In genomic region chr3:10025205-10026083, GRCh38 we compare ENCODE assay signal across 8 cellular contexts. TPM values are rescaled to one million over a fixed set of nuclear protein-coding genes. Genes with fewer than 3 reads are reported as not detected.
A peak's percentile ranks its signal among the peaks of the same experiment; 100 is the strongest.
DNase-seq lines count a peak whose midpoint lies in the region; ATAC-seq, FAIRE-seq and TF ChIP-seq lines count a peak whose summit lies in the region.

No MANE protein-coding gene starts in this region.

- ATAC-seq in HepG2 = no peak
- no peak for ATAC-seq in HG03354 (IDR thresholded peaks at IDR 0.05; ENCODE audit: poor library complexity, severe bottlenecking, unreplicated experiment)

- peak overlapping the region; percentile 39 for H2AFZ ChIP-seq in HepG2 (ENCODE audit: low read length)

- H4K20me1 ChIP-seq in HepG2 (ENCODE audit: insufficient read depth, low read length) = no peaks in the 10 kb centered on the region

- no peaks in the 10 kb centered on the region for H3K9me3 Mint-ChIP-seq in activated CD4-positive, alpha-beta T cell treated with anti-CD3 and anti-CD28 coated beads, Interleukin-2, amount 10 ng/mL, durations not matched to agents 7 days and 5 days

- H3K4me3 Mint-ChIP-seq in activated CD4-positive, alpha-beta T cell treated with anti-CD3 and anti-CD28 coated beads, Interleukin-2, amount 10 ng/mL, durations not matched to agents 7 days and 5 days = peak overlapping the region; percentile 88

- H3K9me3 ChIP-seq in ascending aorta (no peaks in the 10 kb centered on the region), HepG2 (ENCODE audit: low read length) (no peaks in the 10 kb centered on the region), tibial artery (no peaks in the 10 kb centered on the region)

- CTCF ChIA-PET in activated CD4-positive, alpha-beta T cell treated with anti-CD3 and anti-CD28 coated beads, Interleukin-2, amount 10 ng/mL, durations not matched to agents 7 days and 5 days (lab: Charles Lee) = interaction anchor here (0.6 to 1.3 kb wide), 2 partner anchors 238 to 433 kb away, joined by 3 read pairs; no protein-coding TSS in a partner anchor
- CTCF ChIA-PET in HepG2 (lab: Yijun Ruan, JAX; ENCODE audit: low intra/inter-chr PET ratio, low total read pairs) = interaction anchor here (0.8 kb wide), 1 partner anchor 79 kb away, joined by 3 read pairs; no protein-coding TSS in a partner anchor

- BruUV-seq in HepG2 (replicated peaks; lab: Mats Ljungman, UMichigan) = TSS peak; percentile 63

- no peak for TF ChIP-seq EP300 in HepG2 (IDR thresholded peaks at IDR 0.05; ENCODE audit: low read depth in 2 of 2, low read length in 2 of 2)
- no peak for TF ChIP-seq EP300 in HepG2 (CRISPR knock-in tag; IDR thresholded peaks at IDR 0.05; ENCODE audit: borderline replicate concordance)

- peak overlapping the region; percentile 98 for H3K27ac Mint-ChIP-seq in activated CD4-positive, alpha-beta T cell treated with anti-CD3 and anti-CD28 coated beads, Interleukin-2, amount 10 ng/mL, durations not matched to agents 7 days and 5 days

- H3K36me3 ChIP-seq in ascending aorta = peaks cover 7 to 28% of the 10 kb centered on the region in 2 donors
- H3K36me3 ChIP-seq in HepG2 (replicated peaks in 1 of 2; ENCODE audit: control insufficient read depth in 1 of 2, insufficient read depth in 2 of 2, low read length in 2 of 2) = peaks cover 3 to 31% of the 10 kb centered on the region in 2 experiments; a peak in 4 of 5 replicates
- peaks cover 21 to 34% (median 31%) of the 10 kb centered on the region in 3 donors for H3K36me3 ChIP-seq in tibial artery

- H3K27me3 Mint-ChIP-seq in activated CD4-positive, alpha-beta T cell treated with anti-CD3 and anti-CD28 coated beads, Interleukin-2, amount 10 ng/mL, durations not matched to agents 7 days and 5 days = no peaks in the 10 kb centered on the region

- H3K27ac ChIP-seq in ascending aorta = peak overlapping the region; percentile 59 to 62
- peak overlapping the region; percentile 68 for H3K27ac ChIP-seq in HepG2 (ENCODE audit: extremely low read length, insufficient read depth, low read length)
- H3K27ac ChIP-seq in tibial artery = peak overlapping the region; percentile 73 to 81

- peaks cover 35% of the 10 kb centered on the region for H3K4me1 Mint-ChIP-seq in activated CD4-positive, alpha-beta T cell treated with anti-CD3 and anti-CD28 coated beads, Interleukin-2, amount 10 ng/mL, durations not matched to agents 7 days and 5 days

- no peak for TF ChIP-seq POLR2A in HepG2 (IDR thresholded peaks at IDR 0.05; ENCODE audit: insufficient read depth in 1 of 2, low read depth in 2 of 2, low read length in 2 of 2)

- H3K9ac ChIP-seq in HepG2 (ENCODE audit: insufficient read depth, low read depth, low read length) = peak overlapping the region; percentile 80

- H3K79me2 ChIP-seq in HepG2 (ENCODE audit: insufficient read depth, low read length) = peaks cover 27% of the 10 kb centered on the region

- in situ Hi-C loops in HepG2 (cut with HindIII; ENCODE audit: extremely low pct_ligation_motif_present, low pct_unique_long_range_greater_than_20kb) = no loop called here

- intact Hi-C loops in ascending aorta (cut with DNase I) (loop anchor here (1.0 to 5.0 kb wide), 6 partner anchors 15 to 376 kb away; partner anchors contain the start of genes BRK1, EMC3 and MTMR14), HepG2 (cut with micrococcal nuclease; ENCODE audit: unreplicated experiment) (loop anchor here (1.0 to 5.0 kb wide), 2 partner anchors 38 to 93 kb away; partner anchors contain the start of gene EMC3), tibial artery (cut with DNase I; ENCODE audit: low total_unique reads) (no loop called here)

- H3K4me1 ChIP-seq in ascending aorta = peaks cover 7 to 22% of the 10 kb centered on the region in 2 donors
- H3K4me1 ChIP-seq in HepG2 (ENCODE audit: insufficient read depth, low read length) = peaks cover 18% of the 10 kb centered on the region
- H3K4me1 ChIP-seq in tibial artery = peaks cover 4 to 35% (median 21%) of the 10 kb centered on the region in 4 donors

- peak; percentile 54 for FAIRE-seq in HepG2 (lab: Jason Lieb, UNC)
- no peak for FAIRE-seq in HTR-8/SVneo (lab: Jason Lieb, UNC)

- no peak for DNase-seq in activated CD4-positive, alpha-beta T cell treated with anti-CD3 and anti-CD28 coated beads, Interleukin-2, amount 10 ng/mL, durations not matched to agents 7 days and 5 days
- no peak for DNase-seq in activated CD4-positive, alpha-beta T cell treated with anti-CD3 and anti-CD28 coated beads, Interleukin-2, amount 50 U/mL, for 48 hours
- DNase-seq in ascending aorta (ENCODE audit: low spot score in 2 of 2) (no peak), HepG2 (ENCODE audit: low spot score) (no peak), tibial artery (no peak), HTR-8/SVneo (ENCODE audit: insufficient read length, low spot score) (no peak), DMS153 treated with DMSO at 0.1 percent for 48 hours (lab: John Stamatoyannopoulos, UW; ENCODE audit: unreplicated experiment) (no peak)

- TF ChIP-seq RAD21 in HepG2 (CRISPR knock-in tag; IDR thresholded peaks at IDR 0.05) = no peak

- H3K27me3 ChIP-seq in ascending aorta (no peaks in the 10 kb centered on the region), HepG2 (ENCODE audit: control insufficient read depth in 1 of 2, insufficient read depth in 2 of 2, low read length in 2 of 2) (no peaks in the 10 kb centered on the region), tibial artery (no peaks in the 10 kb centered on the region)

- peaks cover 23% of the 10 kb centered on the region for H3K36me3 Mint-ChIP-seq in activated CD4-positive, alpha-beta T cell treated with anti-CD3 and anti-CD28 coated beads, Interleukin-2, amount 10 ng/mL, durations not matched to agents 7 days and 5 days (ENCODE audit: low read depth)

- H3K4me2 ChIP-seq in HepG2 (ENCODE audit: low read depth, low read length) = peak overlapping the region; percentile 86

- H3K4me3 ChIP-seq in ascending aorta (peak overlapping the region; percentile 72 to 83), HepG2 (replicated peaks in 1 of 3; ENCODE audit: insufficient read depth in 1 of 3, low read depth in 2 of 3, low read length in 3 of 3) (peak overlapping the region; percentile 80 to 92 (median 90)), tibial artery (peak overlapping the region; percentile 81 to 84)

- POLR2A ChIA-PET in activated CD4-positive, alpha-beta T cell treated with anti-CD3 and anti-CD28 coated beads, Interleukin-2, amount 10 ng/mL, durations not matched to agents 7 days and 5 days (lab: Charles Lee) = interaction anchor here (0.7 to 1.0 kb wide), 4 partner anchors 14 to 215 kb away, joined by 3 to 4 read pairs (median 3); no protein-coding TSS in a partner anchor
- POLR2A ChIA-PET in HepG2 (lab: Yijun Ruan, JAX) = interaction anchor here (0.9 to 1.9 kb wide), 9 partner anchors 15 to 161 kb away, joined by 3 to 13 read pairs (median 5); partner anchors contain the start of genes EMC3 and VHL

- WGBS in HepG2 (ENCODE audit: low lambda C conversion rate) = 28% methylated on average over 19 of the region's 19 CpGs

- TF ChIP-seq CTCF in ascending aorta (IDR thresholded peaks at IDR 0.05) (no peak), HepG2 (CRISPR knock-in tag; IDR thresholded peaks at IDR 0.05) (no peak), tibial artery (IDR thresholded peaks at IDR 0.05) (no peak)

RNA-seq across cellular contexts. Expression of gene FANCD2, which starts 0.8 kb away (rescaled TPM):
- 10 to 100 TPM; 61.2 to 68.1 TPM for total RNA-seq in activated CD4-positive, alpha-beta T cell treated with anti-CD3 and anti-CD28 coated beads, Interleukin-2, amount 10 ng/mL, durations not matched to agents 7 days and 5 days
- 54.6 TPM for total RNA-seq in ascending aorta
- 42.0 and 51.9 TPM in 2 replicates for total RNA-seq in HepG2 (2016; rRNA removed; fragmentation: Illumina TruSeq; extraction: Trizol)
- 7.2 and 11.1 TPM in 2 replicates for total RNA-seq in HepG2 (2016; cell fraction: cytosol; rRNA removed; fragmentation: Illumina TruSeq; extraction: Trizol; ENCODE audit: low read depth)
- total RNA-seq in HepG2 (2016; cell fraction: insoluble cytoplasmic fraction; rRNA removed; fragmentation: Illumina TruSeq; extraction: Trizol) = 43.6 and 50.7 TPM in 2 replicates
- 12.3 and 17.6 TPM in 2 replicates for total RNA-seq in HepG2 (2016; cell fraction: membrane; rRNA removed; fragmentation: Illumina TruSeq; extraction: Trizol)
- total RNA-seq in HepG2 (2016; cell fraction: nucleus; rRNA removed; fragmentation: Illumina TruSeq; extraction: Trizol) = 36.8 and 37.0 TPM in 2 replicates
- polyA plus RNA-seq in HepG2 (2011; rRNA removed) = 7.7 and 10.1 TPM in 2 replicates
- polyA plus RNA-seq in HepG2 (2011; cell fraction: cytosol; rRNA removed) = 4.6 and 4.7 TPM in 2 replicates
- 12.9 and 16.1 TPM in 2 replicates for polyA plus RNA-seq in HepG2 (2011; cell fraction: nucleus; rRNA removed)
- 6.2 and 11.1 TPM in 2 replicates for polyA plus RNA-seq in HepG2 (2012)
- 1.6 and 2.0 TPM in 2 replicates for polyA plus RNA-seq in HepG2 (2016; cell fraction: cytosol; fragmentation: Illumina TruSeq; extraction: Trizol; ENCODE audit: low read depth)
- 22.4 and 28.6 TPM in 2 replicates for polyA plus RNA-seq in HepG2 (2016; cell fraction: insoluble cytoplasmic fraction; fragmentation: Illumina TruSeq; extraction: Trizol; ENCODE audit: low read depth)
- polyA plus RNA-seq in HepG2 (2016; cell fraction: membrane; fragmentation: Illumina TruSeq; extraction: Trizol; ENCODE audit: low read depth) = 2.9 and 4.6 TPM in 2 replicates
- polyA plus RNA-seq in HepG2 (2016; cell fraction: nucleus; fragmentation: Illumina TruSeq; extraction: Trizol; ENCODE audit: insufficient read depth, low read depth) = 45.0 and 47.0 TPM in 2 replicates
- 14.3 and 46.5 TPM in 2 replicates for polyA minus RNA-seq in HepG2 (2011; rRNA and poly(A)+ RNA removed; ENCODE audit: low replicate concordance)
- polyA minus RNA-seq in HepG2 (2011; cell fraction: cytosol; rRNA and poly(A)+ RNA removed) = 13.4 and 17.9 TPM in 2 replicates
- 22.5 and 25.8 TPM in 2 replicates for polyA minus RNA-seq in HepG2 (2011; cell fraction: nucleus; rRNA and poly(A)+ RNA removed)

RNA-seq across cellular contexts. Expression of gene EMC3, which starts 38.8 kb away (rescaled TPM):
- 10 to 100 TPM; 53.8 to 55.0 TPM for total RNA-seq in activated CD4-positive, alpha-beta T cell treated with anti-CD3 and anti-CD28 coated beads, Interleukin-2, amount 10 ng/mL, durations not matched to agents 7 days and 5 days
- 12.3 TPM for total RNA-seq in ascending aorta
- total RNA-seq in HepG2 (2016; rRNA removed; fragmentation: Illumina TruSeq; extraction: Trizol) = 40.8 and 66.8 TPM in 2 replicates
- total RNA-seq in HepG2 (2016; cell fraction: cytosol; rRNA removed; fragmentation: Illumina TruSeq; extraction: Trizol; ENCODE audit: low read depth) = 14.6 and 17.1 TPM in 2 replicates
- 41.6 and 65.7 TPM in 2 replicates for total RNA-seq in HepG2 (2016; cell fraction: insoluble cytoplasmic fraction; rRNA removed; fragmentation: Illumina TruSeq; extraction: Trizol)
- total RNA-seq in HepG2 (2016; cell fraction: membrane; rRNA removed; fragmentation: Illumina TruSeq; extraction: Trizol) = 19.9 and 22.1 TPM in 2 replicates
- total RNA-seq in HepG2 (2016; cell fraction: nucleus; rRNA removed; fragmentation: Illumina TruSeq; extraction: Trizol) = 47.8 and 53.5 TPM in 2 replicates
- 86.6 and 90.5 TPM in 2 replicates for polyA plus RNA-seq in HepG2 (2011; rRNA removed)
- 65.3 and 87.0 TPM in 2 replicates for polyA plus RNA-seq in HepG2 (2011; cell fraction: cytosol; rRNA removed)
- polyA plus RNA-seq in HepG2 (2011; cell fraction: nucleus; rRNA removed) = 27.6 and 31.9 TPM in 2 replicates
- polyA plus RNA-seq in HepG2 (2012) = 39.7 and 61.7 TPM in 2 replicates
- 24.0 and 26.2 TPM in 2 replicates for polyA plus RNA-seq in HepG2 (2016; cell fraction: cytosol; fragmentation: Illumina TruSeq; extraction: Trizol; ENCODE audit: low read depth)
- 36.3 and 39.9 TPM in 2 replicates for polyA plus RNA-seq in HepG2 (2016; cell fraction: insoluble cytoplasmic fraction; fragmentation: Illumina TruSeq; extraction: Trizol; ENCODE audit: low read depth)
- 16.5 and 19.2 TPM in 2 replicates for polyA plus RNA-seq in HepG2 (2016; cell fraction: membrane; fragmentation: Illumina TruSeq; extraction: Trizol; ENCODE audit: low read depth)
- 76.8 and 84.3 TPM in 2 replicates for polyA plus RNA-seq in HepG2 (2016; cell fraction: nucleus; fragmentation: Illumina TruSeq; extraction: Trizol; ENCODE audit: insufficient read depth, low read depth)
- 52.3 and 99.5 TPM in 2 replicates for polyA minus RNA-seq in HepG2 (2011; rRNA and poly(A)+ RNA removed; ENCODE audit: low replicate concordance)
- 18.1 and 22.0 TPM in 2 replicates for polyA minus RNA-seq in HepG2 (2011; cell fraction: cytosol; rRNA and poly(A)+ RNA removed)
- 11.1 and 14.2 TPM in 2 replicates for polyA minus RNA-seq in HepG2 (2011; cell fraction: nucleus; rRNA and poly(A)+ RNA removed)
